In genomic region chr3:149369991-149370866, GRCh38 we compare ENCODE assay signal across 10 cellular contexts. TPM values are rescaled to one million over a fixed set of nuclear protein-coding genes. Genes with fewer than 3 reads are reported as not detected.
DNase-seq lines count a peak whose midpoint lies in the region; ATAC-seq, FAIRE-seq and TF ChIP-seq lines count a peak whose summit lies in the region.
"Had no signal": no experiment of that assay in that cellular context is flagged by ENCODE, and none has a peak within 500 bp of the region (broad histone marks: within the 10 kb centered on the region; RNA-seq: fewer than 3 reads in every experiment).

No MANE protein-coding gene starts in this region.

- H3K9me2 ChIP-seq in PC-3 (replicated peaks; ENCODE audit: low read length) = no peaks in the 10 kb centered on the region

- WGBS in pancreas, 2 donors = 31 to 34% methylated on average over 3 of the region's 3 CpGs

- peaks cover 66% of the 10 kb centered on the region for H3K36me3 ChIP-seq in PC-3 (ENCODE audit: low read depth, low read length)
- peaks cover 0 to 26% (median 7%) of the 10 kb centered on the region in 3 donors for H3K36me3 ChIP-seq in pancreas

- H3K4me3 ChIP-seq in PC-3 (ENCODE audit: low read length) (peak overlapping the region; percentile 25; the same call in 1 of the 2 replicates), pancreas (no peak overlapping the region)

- TF ChIP-seq CTCF in PC-3 (conservative IDR thresholded peaks at IDR 0.05; ENCODE audit: low read depth, low read length) (no peak), foreskin keratinocyte (conservative IDR thresholded peaks at IDR 0.05) (no peak), pancreas (IDR thresholded peaks at IDR 0.05) (no peak), D721Med (IDR thresholded peaks at IDR 0.05; ENCODE audit: insufficient read depth, missing control alignments) (no peak)

- DNase-seq in ELR (ENCODE audit: low read depth) (peak; percentile 36), PC-3 (peak; percentile 48), foreskin keratinocyte (peak in 1 of 2 donors; percentile 67), pancreas (no peak), COLO829 (ENCODE audit: low spot score) (no peak), foreskin melanocyte (no peak), D721Med (ENCODE audit: insufficient read length, low spot score) (no peak)
- DNase-seq: CD4-positive, alpha-beta memory T cell; stimulated activated CD4-positive, alpha-beta T cell treated with anti-CD3 and anti-CD28 coated beads, Interleukin-2, amount 100 ng/mL, for 24 hours had no signal

- H3K9ac ChIP-seq in PC-3 (ENCODE audit: low read length) = peak overlapping the region; percentile 35

- H3F3A ChIP-seq in PC-3 (ENCODE audit: low read length, unreplicated experiment) = peaks cover 61% of the 10 kb centered on the region

- FAIRE-seq in pancreas (lab: Jason Lieb, UNC) (peak; percentile 34), D721Med (lab: Jason Lieb, UNC) (no peak)

- H4K20me1 ChIP-seq in PC-3 (ENCODE audit: low read length) = peaks cover 28% of the 10 kb centered on the region

- POLR2A ChIA-PET in PC-3 (lab: Charles Lee; ENCODE audit: unreplicated experiment) = interaction anchor here (0.7 kb wide), 2 partner anchors 18 to 27 kb away, joined by 3 to 4 read pairs; no protein-coding TSS in a partner anchor

- H3K4me1 ChIP-seq in PC-3 (ENCODE audit: insufficient read depth, low read length) (peaks cover 93% of the 10 kb centered on the region), foreskin keratinocyte (peaks cover 59% of the 10 kb centered on the region), pancreas (peaks cover 42 to 85% (median 67%) of the 10 kb centered on the region in 3 donors)

- BruUV-seq in PC-3 (replicated peaks; lab: Mats Ljungman, UMichigan) = no TSS peak

- H3K27ac ChIP-seq in PC-3 (ENCODE audit: low read length) (peak overlapping the region; percentile 99), foreskin keratinocyte (peak overlapping the region; percentile 69), pancreas (peak overlapping the region in 2 of 4 donors; percentile 94 to 97)

- no peak overlapping the region for H2AFZ ChIP-seq in PC-3 (ENCODE audit: low read length)

- H3K27me3 ChIP-seq in PC-3 (ENCODE audit: low read length) (no peaks in the 10 kb centered on the region), foreskin keratinocyte (no peaks in the 10 kb centered on the region), pancreas (no peaks in the 10 kb centered on the region)

- H3K9me3 ChIP-seq in PC-3 (ENCODE audit: low read length) (no peaks in the 10 kb centered on the region), pancreas (no peaks in the 10 kb centered on the region)

- intact Hi-C loops in PC-3 (cut with micrococcal nuclease) = loop anchor here (10.0 kb wide), 1 partner anchor 285 kb away; the partner anchor contains the start of gene WWTR1
- intact Hi-C loops in pancreas (cut with DNase I) = no loop called here

- peaks cover 48% of the 10 kb centered on the region for H3K79me2 ChIP-seq in PC-3 (ENCODE audit: low read length)

- ATAC-seq in PC-3 = no peak
- ATAC-seq in foreskin keratinocyte = no peak
- peak in 2 of 4 donors; percentile 7 to 21 for ATAC-seq in pancreas
- no peak for ATAC-seq in GM18520 (IDR thresholded peaks at IDR 0.05; ENCODE audit: unreplicated experiment)

- CTCF ChIA-PET in PC-3 (lab: Charles Lee) = no interaction called here

- peak overlapping the region; percentile 28 for H3K4me2 ChIP-seq in PC-3 (ENCODE audit: low read length)

RNA-seq across cellular contexts. Expression of gene TM4SF1, which starts 7.2 kb away (rescaled TPM):
- total RNA-seq in PC-3 (2014; rRNA removed) = 408 and 535 TPM in 2 replicates
- 79.5 and 87.6 TPM in 2 replicates for total RNA-seq in foreskin keratinocyte
- 69.3 and 72.8 TPM in 2 replicates for polyA plus RNA-seq in foreskin keratinocyte
- 100 to 1,000 TPM in 3 of 6 donors, 10 to 100 TPM in 3; 53.7 to 226 (median 92.1) TPM for total RNA-seq in pancreas
- 100 to 1,000 TPM in 1 of 2 donors, 10 to 100 TPM in 1; 85.0 to 183 TPM for polyA plus RNA-seq in pancreas
- total RNA-seq: CD4-positive, alpha-beta memory T cell had no signal
- polyA plus RNA-seq: CD4-positive, alpha-beta memory T cell had no signal

RNA-seq across cellular contexts. Expression of gene TM4SF18, which starts 36.8 kb away (rescaled TPM):
- 0.06 and 0.40 TPM in 2 replicates for total RNA-seq in PC-3 (2014; rRNA removed)
- not detected in 2 replicates for total RNA-seq in foreskin keratinocyte
- not detected in 2 replicates for polyA plus RNA-seq in foreskin keratinocyte
- 10 to 100 TPM in 1 of 6 donors, 1 to 10 TPM in 5; 3.3 to 10.6 (median 3.9) TPM for total RNA-seq in pancreas
- 1 to 10 TPM; 2.4 to 6.4 TPM for polyA plus RNA-seq in pancreas
- total RNA-seq: CD4-positive, alpha-beta memory T cell had no signal
- polyA plus RNA-seq: CD4-positive, alpha-beta memory T cell had no signal

Comparison
In these comparisons a context has a peak if more than half of its experiments do, and no peak if none do; other contexts are left out.
1. DNase-seq: peak in ELR (single experiment) and PC-3 (single experiment); none in pancreas (0 of 6), COLO829 (single experiment), foreskin melanocyte (single experiment) and D721Med (single experiment).